Comparison of ENCODE assay signal across 9 cellular contexts in the genomic region with DNA sequence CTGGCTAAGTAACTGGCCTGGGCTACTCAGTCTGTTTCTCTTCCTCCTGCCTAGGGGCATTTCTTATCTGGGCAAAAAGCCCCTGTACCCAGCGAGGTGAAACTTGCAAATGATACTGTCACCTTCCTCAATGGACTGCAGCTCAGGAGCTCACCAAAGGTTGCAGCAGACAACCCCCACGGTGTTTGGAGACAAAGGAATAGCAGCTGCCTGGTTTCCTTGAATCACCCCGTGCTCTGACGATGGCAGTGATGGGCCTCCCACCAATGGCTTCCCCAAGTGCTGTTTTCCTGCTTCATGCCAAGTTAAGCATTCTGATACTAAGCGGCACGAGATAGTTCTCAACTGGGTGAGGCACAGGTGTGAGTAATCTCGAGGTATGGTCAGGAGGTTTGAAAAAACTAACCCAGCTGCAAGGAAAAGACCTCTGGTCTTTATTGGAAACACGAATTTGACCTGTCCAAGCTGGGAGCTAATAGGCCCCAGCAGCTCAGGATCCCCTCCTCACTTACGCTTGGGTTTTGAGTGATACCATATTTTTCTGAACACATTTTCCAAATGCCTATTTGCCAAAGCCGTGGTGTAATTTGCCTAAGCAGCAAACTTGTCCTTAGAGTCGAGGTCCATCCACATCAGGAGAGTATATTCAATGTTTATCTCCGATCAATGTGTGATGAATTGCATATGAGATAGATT.
DNase-seq lines count a peak whose midpoint lies in the region; ATAC-seq and TF ChIP-seq lines count a peak whose summit lies in the region.
"Had no signal": no experiment of that assay in that cellular context is flagged by ENCODE, and none has a peak within 500 bp of the region (broad histone marks: within the 10 kb centered on the region; RNA-seq: fewer than 3 reads in every experiment).

No MANE protein-coding gene starts in this region.

- TF ChIP-seq POLR2A in tibial nerve (IDR thresholded peaks at IDR 0.05) (no peak), esophagus squamous epithelium (IDR thresholded peaks at IDR 0.05) (no peak)

- TF ChIP-seq CTCF in Loucy (conservative IDR thresholded peaks at IDR 0.05; ENCODE audit: low read length): no peak
- TF ChIP-seq CTCF in fibroblast of lung (conservative IDR thresholded peaks at IDR 0.05 in 1 of 2, IDR thresholded peaks at IDR 0.05 in 1 of 2; ENCODE audit: low read depth in 1 of 2, low read length in 2 of 2): no peak
- TF ChIP-seq CTCF in tibial nerve (IDR thresholded peaks at IDR 0.05): no peak
- TF ChIP-seq CTCF in esophagus squamous epithelium (IDR thresholded peaks at IDR 0.05): no peak

- H4K20me1 ChIP-seq in Loucy (ENCODE audit: insufficient read depth, low read length, poor library complexity, severe bottlenecking): no peaks in the 10 kb centered on the region
- no peaks in the 10 kb centered on the region for H4K20me1 ChIP-seq in fibroblast of lung (ENCODE audit: control insufficient read depth, extremely low read depth, insufficient read depth, low read length)

- no peaks in the 10 kb centered on the region for H3K27me3 Mint-ChIP-seq in activated CD8-positive, alpha-beta memory T cell treated with anti-CD3 and anti-CD28 coated beads, Interleukin-2, amount 10 ng/mL, durations not matched to agents 7 days and 5 days

- H2AFZ ChIP-seq in Loucy (ENCODE audit: low read length) (peak overlapping the region; percentile 79), fibroblast of lung (ENCODE audit: low read length) (peak overlapping the region; percentile 13)

- no peaks in the 10 kb centered on the region for H3F3A ChIP-seq in Loucy (ENCODE audit: low read depth)

- 71 to 73% methylated on average over 12 of the region's 12 CpGs for WGBS in tibial nerve, 2 donors
- 75 to 83% methylated on average over 6 to 12 of the region's 12 CpGs for WGBS in esophagus squamous epithelium, 2 donors

- H3K27ac ChIP-seq in fibroblast of lung (ENCODE audit: insufficient read depth, low read length) (no peak overlapping the region), tibial nerve (peak overlapping the region; percentile 15 to 82 (median 76)), esophagus squamous epithelium (no peak overlapping the region)

- H3K9me2 ChIP-seq in Loucy (replicated peaks; ENCODE audit: low read depth, low read length): no peaks in the 10 kb centered on the region

- H3K4me2 ChIP-seq in Loucy (ENCODE audit: low read depth, low read length, poor library complexity, severe bottlenecking) (no peak overlapping the region), fibroblast of lung (ENCODE audit: extremely low read depth, insufficient read depth, low read length) (no peak overlapping the region)

- CTCF ChIA-PET in activated CD8-positive, alpha-beta memory T cell treated with anti-CD3 and anti-CD28 coated beads, Interleukin-2, amount 10 ng/mL, durations not matched to agents 7 days and 5 days (lab: Charles Lee): interaction anchor here (0.6 to 1.5 kb wide), 4 partner anchors 9 to 530 kb away, joined by 3 to 5 read pairs (median 4); no protein-coding TSS in a partner anchor

- no peaks in the 10 kb centered on the region for H3K9me3 Mint-ChIP-seq in activated CD8-positive, alpha-beta memory T cell treated with anti-CD3 and anti-CD28 coated beads, Interleukin-2, amount 10 ng/mL, durations not matched to agents 7 days and 5 days (ENCODE audit: low read depth)

- no peaks in the 10 kb centered on the region for H3K36me3 ChIP-seq in Loucy (ENCODE audit: insufficient read depth, low read length)
- H3K36me3 ChIP-seq in fibroblast of lung (ENCODE audit: control insufficient read depth, insufficient read depth, low read length): no peaks in the 10 kb centered on the region
- no peaks in the 10 kb centered on the region for H3K36me3 ChIP-seq in tibial nerve
- no peaks in the 10 kb centered on the region for H3K36me3 ChIP-seq in esophagus squamous epithelium

- no peaks in the 10 kb centered on the region for H3K36me3 Mint-ChIP-seq in activated CD8-positive, alpha-beta memory T cell treated with anti-CD3 and anti-CD28 coated beads, Interleukin-2, amount 10 ng/mL, durations not matched to agents 7 days and 5 days

- H3K9ac ChIP-seq in Loucy (ENCODE audit: low read depth, low read length, poor library complexity, severe bottlenecking) (no peak overlapping the region), fibroblast of lung (ENCODE audit: insufficient read depth, low read length) (no peak overlapping the region)

- DNase-seq in activated CD8-positive, alpha-beta memory T cell treated with anti-CD3 and anti-CD28 coated beads, Interleukin-2, amount 50 U/mL, for 48 hours: peak; percentile 46
- DNase-seq in activated CD8-positive, alpha-beta memory T cell treated with anti-CD3 and anti-CD28 coated beads, Interleukin-2, amount 10 ng/mL, durations not matched to agents 7 days and 5 days: no peak
- DNase-seq in fibroblast of lung (ENCODE audit: low read depth in 2 of 2) (peak in 1 of 2 donors; percentile 50), tibial nerve (ENCODE audit: low spot score in 2 of 2) (no peak), NCI-H1092 treated with DMSO at 0.1 percent for 48 hours (lab: John Stamatoyannopoulos, UW) (no peak), esophagus squamous epithelium (lab: John Stamatoyannopoulos, UW) (no peak)
- DNase-seq: NCI-H1436 treated with DMSO at 0.1 percent for 48 hours had no signal

- intact Hi-C loops in esophagus squamous epithelium (cut with DNase I): no loop called here

- H3K4me3 ChIP-seq in Loucy (ENCODE audit: low read length, poor library complexity, severe bottlenecking) (no peak overlapping the region), fibroblast of lung (replicated peaks in 1 of 4; ENCODE audit: control extremely low read depth in 1 of 4, insufficient read depth in 1 of 4, low read depth in 3 of 4, low read length in 4 of 4) (no peak overlapping the region), tibial nerve (no peak overlapping the region), esophagus squamous epithelium (no peak overlapping the region)

- H3K9me3 ChIP-seq in Loucy (ENCODE audit: insufficient read depth, low read depth, low read length): no peaks in the 10 kb centered on the region
- no peaks in the 10 kb centered on the region for H3K9me3 ChIP-seq in fibroblast of lung (ENCODE audit: control insufficient read depth, insufficient read depth, low read depth, low read length)
- H3K9me3 ChIP-seq in tibial nerve: no peaks in the 10 kb centered on the region
- H3K9me3 ChIP-seq in esophagus squamous epithelium: no peaks in the 10 kb centered on the region

- H3K27ac Mint-ChIP-seq in activated CD8-positive, alpha-beta memory T cell treated with anti-CD3 and anti-CD28 coated beads, Interleukin-2, amount 10 ng/mL, durations not matched to agents 7 days and 5 days: no peak overlapping the region

- peaks cover 30% of the 10 kb centered on the region for H3K4me1 ChIP-seq in Loucy (ENCODE audit: insufficient read depth, low read length, poor library complexity, severe bottlenecking)
- H3K4me1 ChIP-seq in fibroblast of lung (ENCODE audit: control insufficient read depth, extremely low read depth, insufficient read depth, low read length): peaks cover 9% of the 10 kb centered on the region
- peaks cover 3 to 56% (median 21%) of the 10 kb centered on the region in 4 donors for H3K4me1 ChIP-seq in tibial nerve
- peaks cover 14 to 39% (median 15%) of the 10 kb centered on the region in 3 donors for H3K4me1 ChIP-seq in esophagus squamous epithelium

- H3K4me1 Mint-ChIP-seq in activated CD8-positive, alpha-beta memory T cell treated with anti-CD3 and anti-CD28 coated beads, Interleukin-2, amount 10 ng/mL, durations not matched to agents 7 days and 5 days: peaks cover 35% of the 10 kb centered on the region

- H3K79me2 ChIP-seq in Loucy (ENCODE audit: insufficient read depth, low read length) (no peaks in the 10 kb centered on the region), fibroblast of lung (ENCODE audit: control insufficient read depth, insufficient read depth, low read length) (no peaks in the 10 kb centered on the region)

- H3K4me3 Mint-ChIP-seq in activated CD8-positive, alpha-beta memory T cell treated with anti-CD3 and anti-CD28 coated beads, Interleukin-2, amount 10 ng/mL, durations not matched to agents 7 days and 5 days: no peak overlapping the region

- H3K27me3 ChIP-seq in Loucy (ENCODE audit: insufficient read depth, low read length, poor library complexity, severe bottlenecking) (no peaks in the 10 kb centered on the region), fibroblast of lung (ENCODE audit: control insufficient read depth, insufficient read depth, low read length) (no peaks in the 10 kb centered on the region), tibial nerve (no peaks in the 10 kb centered on the region), esophagus squamous epithelium (no peaks in the 10 kb centered on the region)

- no peak for TF ChIP-seq EP300 in tibial nerve (IDR thresholded peaks at IDR 0.05)

- ATAC-seq in activated CD8-positive, alpha-beta memory T cell treated with anti-CD3 and anti-CD28 coated beads, Interleukin-2, amount 10 ng/mL, durations not matched to agents 7 days and 5 days: no peak
- no peak for ATAC-seq in HG03457 (IDR thresholded peaks at IDR 0.05; ENCODE audit: unreplicated experiment)

Comparison
In these comparisons a context has a peak if more than half of its experiments do, and no peak if none do; other contexts are left out.
1. H3K27ac ChIP-seq: peak in tibial nerve (4 of 4); none in fibroblast of lung (single experiment) and esophagus squamous epithelium (0 of 4).